1 cellular context compared by ENCODE assay signal in the genomic region with DNA sequence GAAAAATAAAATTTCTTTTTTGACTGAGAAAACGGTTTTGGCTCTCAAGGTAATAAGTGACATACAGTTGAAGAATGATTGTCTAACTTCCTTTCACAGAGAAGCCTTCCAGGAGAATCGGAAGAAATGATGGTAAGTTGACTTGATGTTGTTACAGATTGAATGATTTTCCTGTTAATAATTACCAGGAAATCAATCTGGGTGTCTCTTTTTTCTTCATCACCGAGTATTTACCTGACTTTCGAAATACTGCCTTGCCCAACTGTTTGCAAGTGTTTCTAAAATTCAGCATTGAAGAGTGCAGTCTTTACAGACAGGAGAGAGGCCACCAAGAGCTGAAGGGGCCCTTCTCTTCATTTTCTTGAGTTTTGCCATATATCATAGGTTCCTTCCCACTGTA.
TF ChIP-seq lines count a peak whose summit lies in the region.

No MANE protein-coding gene starts in this region.

TF ChIP-seq in HepG2, 621 proteins besides CTCF, POLR2A, EP300 and RAD21 (continued from another document and continues in another):
- TF ChIP-seq, protein P1, sequence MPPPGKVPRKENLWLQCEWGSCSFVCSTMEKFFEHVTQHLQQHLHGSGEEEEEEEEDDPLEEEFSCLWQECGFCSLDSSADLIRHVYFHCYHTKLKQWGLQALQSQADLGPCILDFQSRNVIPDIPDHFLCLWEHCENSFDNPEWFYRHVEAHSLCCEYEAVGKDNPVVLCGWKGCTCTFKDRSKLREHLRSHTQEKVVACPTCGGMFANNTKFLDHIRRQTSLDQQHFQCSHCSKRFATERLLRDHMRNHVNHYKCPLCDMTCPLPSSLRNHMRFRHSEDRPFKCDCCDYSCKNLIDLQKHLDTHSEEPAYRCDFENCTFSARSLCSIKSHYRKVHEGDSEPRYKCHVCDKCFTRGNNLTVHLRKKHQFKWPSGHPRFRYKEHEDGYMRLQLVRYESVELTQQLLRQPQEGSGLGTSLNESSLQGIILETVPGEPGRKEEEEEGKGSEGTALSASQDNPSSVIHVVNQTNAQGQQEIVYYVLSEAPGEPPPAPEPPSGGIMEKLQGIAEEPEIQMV (CRISPR knock-in tag; IDR thresholded peaks at IDR 0.05; ENCODE audit: low read depth): no peak
- TF ChIP-seq, protein P2, sequence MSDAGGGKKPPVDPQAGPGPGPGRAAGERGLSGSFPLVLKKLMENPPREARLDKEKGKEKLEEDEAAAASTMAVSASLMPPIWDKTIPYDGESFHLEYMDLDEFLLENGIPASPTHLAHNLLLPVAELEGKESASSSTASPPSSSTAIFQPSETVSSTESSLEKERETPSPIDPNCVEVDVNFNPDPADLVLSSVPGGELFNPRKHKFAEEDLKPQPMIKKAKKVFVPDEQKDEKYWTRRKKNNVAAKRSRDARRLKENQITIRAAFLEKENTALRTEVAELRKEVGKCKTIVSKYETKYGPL (CRISPR knock-in tag; IDR thresholded peaks at IDR 0.05): no peak
- TF ChIP-seq ZNF382 (CRISPR knock-in tag; IDR thresholded peaks at IDR 0.05; ENCODE audit: borderline replicate concordance) (no peak), PAX8 (CRISPR knock-in tag; IDR thresholded peaks at IDR 0.05; ENCODE audit: borderline replicate concordance) (no peak), KMT2B (CRISPR knock-in tag; IDR thresholded peaks at IDR 0.05) (no peak), CBX2 (IDR thresholded peaks at IDR 0.05; ENCODE audit: low read depth, low read length) (no peak), CBX2 (CRISPR knock-in tag; IDR thresholded peaks at IDR 0.05; ENCODE audit: low read depth) (no peak), ZSCAN31 (CRISPR knock-in tag; IDR thresholded peaks at IDR 0.05; ENCODE audit: low read depth) (no peak), ZNF253 (CRISPR knock-in tag; IDR thresholded peaks at IDR 0.05; ENCODE audit: borderline replicate concordance) (no peak), TP53 (CRISPR knock-in tag; conservative IDR thresholded peaks at IDR 0.05) (no peak), MEIS2 (CRISPR knock-in tag; IDR thresholded peaks at IDR 0.05) (no peak), KDM4B (CRISPR knock-in tag; IDR thresholded peaks at IDR 0.05) (peak; percentile 84; the same call in 1 of the 2 replicates), ZNF577 (CRISPR knock-in tag; IDR thresholded peaks at IDR 0.05; ENCODE audit: borderline replicate concordance, low read depth) (no peak), ZNF766 (CRISPR knock-in tag; IDR thresholded peaks at IDR 0.05; ENCODE audit: borderline replicate concordance) (no peak), MEIS1 (CRISPR knock-in tag; IDR thresholded peaks at IDR 0.05; ENCODE audit: borderline replicate concordance) (peak; percentile 86; the same call in 1 of the 2 replicates), ZNF549 (CRISPR knock-in tag; IDR thresholded peaks at IDR 0.05) (no peak), PHB2 (IDR thresholded peaks at IDR 0.05; ENCODE audit: partially characterized antibody) (no peak), ISL2 (CRISPR knock-in tag; IDR thresholded peaks at IDR 0.05) (peak; percentile 97), RFX3 (CRISPR knock-in tag; IDR thresholded peaks at IDR 0.05) (no peak), FOSL1 (CRISPR knock-in tag; IDR thresholded peaks at IDR 0.05; ENCODE audit: borderline replicate concordance) (no peak), ZNF629 (CRISPR knock-in tag; conservative IDR thresholded peaks at IDR 0.05) (no peak), ZNF660 (CRISPR knock-in tag; IDR thresholded peaks at IDR 0.05; ENCODE audit: borderline replicate concordance, low read depth) (no peak), ZSCAN29 (CRISPR knock-in tag; conservative IDR thresholded peaks at IDR 0.05) (no peak), SAFB2 (CRISPR knock-in tag; IDR thresholded peaks at IDR 0.05; ENCODE audit: borderline replicate concordance, low read depth) (no peak), ZNF256 (CRISPR knock-in tag; conservative IDR thresholded peaks at IDR 0.05) (no peak; the same call in 1 of the 2 replicates), DNMT3B (CRISPR knock-in tag; conservative IDR thresholded peaks at IDR 0.05) (peak; percentile 70; the same call in 1 of the 2 replicates), SNAPC2 (CRISPR knock-in tag; IDR thresholded peaks at IDR 0.05) (no peak), SRSF4 (IDR thresholded peaks at IDR 0.05; ENCODE audit: low read depth, low read length, poor library complexity, severe bottlenecking) (no peak)
- TF ChIP-seq, protein P3, sequence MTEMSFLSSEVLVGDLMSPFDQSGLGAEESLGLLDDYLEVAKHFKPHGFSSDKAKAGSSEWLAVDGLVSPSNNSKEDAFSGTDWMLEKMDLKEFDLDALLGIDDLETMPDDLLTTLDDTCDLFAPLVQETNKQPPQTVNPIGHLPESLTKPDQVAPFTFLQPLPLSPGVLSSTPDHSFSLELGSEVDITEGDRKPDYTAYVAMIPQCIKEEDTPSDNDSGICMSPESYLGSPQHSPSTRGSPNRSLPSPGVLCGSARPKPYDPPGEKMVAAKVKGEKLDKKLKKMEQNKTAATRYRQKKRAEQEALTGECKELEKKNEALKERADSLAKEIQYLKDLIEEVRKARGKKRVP (CRISPR knock-in tag; IDR thresholded peaks at IDR 0.05): peak in 1 of 2 experiments; percentile 79; a peak in 2 of 4 replicates
- TF ChIP-seq, protein P4, sequence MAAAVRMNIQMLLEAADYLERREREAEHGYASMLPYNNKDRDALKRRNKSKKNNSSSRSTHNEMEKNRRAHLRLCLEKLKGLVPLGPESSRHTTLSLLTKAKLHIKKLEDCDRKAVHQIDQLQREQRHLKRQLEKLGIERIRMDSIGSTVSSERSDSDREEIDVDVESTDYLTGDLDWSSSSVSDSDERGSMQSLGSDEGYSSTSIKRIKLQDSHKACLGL (CRISPR knock-in tag; IDR thresholded peaks at IDR 0.05): no peak
- TF ChIP-seq, protein P5, sequence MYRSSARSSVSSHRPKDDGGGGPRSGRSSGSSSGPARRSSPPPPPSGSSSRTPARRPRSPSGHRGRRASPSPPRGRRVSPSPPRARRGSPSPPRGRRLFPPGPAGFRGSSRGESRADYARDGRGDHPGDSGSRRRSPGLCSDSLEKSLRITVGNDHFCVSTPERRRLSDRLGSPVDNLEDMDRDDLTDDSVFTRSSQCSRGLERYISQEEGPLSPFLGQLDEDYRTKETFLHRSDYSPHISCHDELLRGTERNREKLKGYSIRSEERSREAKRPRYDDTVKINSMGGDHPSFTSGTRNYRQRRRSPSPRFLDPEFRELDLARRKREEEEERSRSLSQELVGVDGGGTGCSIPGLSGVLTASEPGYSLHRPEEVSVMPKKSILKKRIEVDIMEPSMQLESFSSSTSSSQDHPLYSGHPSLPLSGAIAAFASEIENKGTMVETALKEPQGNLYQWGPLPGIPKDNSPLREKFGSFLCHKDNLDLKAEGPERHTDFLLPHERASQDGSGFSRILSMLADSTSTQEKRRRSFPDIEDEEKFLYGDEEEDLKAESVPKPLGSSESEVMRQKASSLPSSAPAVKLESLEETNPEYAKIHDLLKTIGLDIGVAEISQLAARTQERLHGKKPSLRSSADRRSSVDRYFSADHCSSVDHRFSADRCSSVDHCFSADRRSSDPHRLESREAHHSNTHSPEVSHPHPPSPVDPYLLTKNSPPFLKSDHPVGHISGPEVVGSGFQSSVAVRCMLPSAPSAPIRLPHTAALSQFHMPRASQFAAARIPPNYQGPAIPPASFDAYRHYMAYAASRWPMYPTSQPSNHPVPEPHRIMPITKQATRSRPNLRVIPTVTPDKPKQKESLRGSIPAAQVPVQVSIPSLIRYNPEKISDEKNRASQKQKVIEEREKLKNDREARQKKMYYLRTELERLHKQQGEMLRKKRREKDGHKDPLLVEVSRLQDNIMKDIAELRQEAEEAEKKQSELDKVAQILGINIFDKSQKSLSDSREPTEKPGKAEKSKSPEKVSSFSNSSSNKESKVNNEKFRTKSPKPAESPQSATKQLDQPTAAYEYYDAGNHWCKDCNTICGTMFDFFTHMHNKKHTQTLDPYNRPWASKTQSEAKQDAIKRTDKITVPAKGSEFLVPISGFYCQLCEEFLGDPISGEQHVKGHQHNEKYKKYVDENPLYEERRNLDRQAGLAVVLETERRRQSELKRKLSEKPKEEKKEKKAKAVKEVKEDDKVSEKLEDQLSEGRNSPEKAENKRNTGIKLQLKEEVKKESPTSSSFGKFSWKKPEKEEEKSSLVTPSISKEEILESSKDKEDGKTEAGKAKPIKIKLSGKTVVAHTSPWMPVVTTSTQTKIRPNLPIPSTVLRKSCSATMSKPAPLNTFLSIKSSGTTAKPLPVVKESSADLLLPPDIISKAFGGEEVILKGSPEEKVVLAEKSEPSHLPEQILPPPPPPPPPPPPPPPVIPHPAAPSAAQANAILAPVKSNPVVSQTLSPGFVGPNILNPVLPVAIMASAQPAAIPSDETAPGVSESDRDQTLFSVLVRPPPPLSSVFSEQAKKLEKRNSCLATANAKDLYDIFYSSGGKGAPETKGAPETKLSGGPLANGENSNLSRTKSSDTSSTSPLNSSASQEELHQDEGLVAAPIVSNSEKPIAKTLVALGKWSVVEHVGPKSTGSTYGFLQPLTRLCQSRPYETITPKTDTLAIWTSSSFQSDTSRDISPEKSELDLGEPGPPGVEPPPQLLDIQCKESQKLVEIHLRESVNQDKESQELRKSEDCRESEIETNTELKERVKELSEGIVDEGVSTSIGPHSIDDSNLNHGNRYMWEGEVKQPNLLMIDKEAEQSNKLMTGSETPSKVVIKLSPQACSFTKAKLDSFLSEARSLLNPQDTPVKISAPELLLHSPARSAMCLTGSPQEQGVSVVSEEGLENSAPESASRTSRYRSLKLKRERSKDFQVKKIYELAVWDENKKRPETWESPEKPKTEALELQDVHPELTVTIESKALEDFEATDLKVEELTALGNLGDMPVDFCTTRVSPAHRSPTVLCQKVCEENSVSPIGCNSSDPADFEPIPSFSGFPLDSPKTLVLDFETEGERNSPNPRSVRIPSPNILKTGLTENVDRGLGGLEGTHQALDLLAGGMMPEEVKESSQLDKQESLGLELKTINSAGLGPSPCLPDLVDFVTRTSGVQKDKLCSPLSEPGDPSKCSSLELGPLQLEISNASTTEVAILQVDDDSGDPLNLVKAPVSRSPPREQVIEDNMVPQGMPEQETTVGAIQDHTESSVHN (CRISPR knock-in tag; IDR thresholded peaks at IDR 0.05): no peak
- TF ChIP-seq, protein P6, sequence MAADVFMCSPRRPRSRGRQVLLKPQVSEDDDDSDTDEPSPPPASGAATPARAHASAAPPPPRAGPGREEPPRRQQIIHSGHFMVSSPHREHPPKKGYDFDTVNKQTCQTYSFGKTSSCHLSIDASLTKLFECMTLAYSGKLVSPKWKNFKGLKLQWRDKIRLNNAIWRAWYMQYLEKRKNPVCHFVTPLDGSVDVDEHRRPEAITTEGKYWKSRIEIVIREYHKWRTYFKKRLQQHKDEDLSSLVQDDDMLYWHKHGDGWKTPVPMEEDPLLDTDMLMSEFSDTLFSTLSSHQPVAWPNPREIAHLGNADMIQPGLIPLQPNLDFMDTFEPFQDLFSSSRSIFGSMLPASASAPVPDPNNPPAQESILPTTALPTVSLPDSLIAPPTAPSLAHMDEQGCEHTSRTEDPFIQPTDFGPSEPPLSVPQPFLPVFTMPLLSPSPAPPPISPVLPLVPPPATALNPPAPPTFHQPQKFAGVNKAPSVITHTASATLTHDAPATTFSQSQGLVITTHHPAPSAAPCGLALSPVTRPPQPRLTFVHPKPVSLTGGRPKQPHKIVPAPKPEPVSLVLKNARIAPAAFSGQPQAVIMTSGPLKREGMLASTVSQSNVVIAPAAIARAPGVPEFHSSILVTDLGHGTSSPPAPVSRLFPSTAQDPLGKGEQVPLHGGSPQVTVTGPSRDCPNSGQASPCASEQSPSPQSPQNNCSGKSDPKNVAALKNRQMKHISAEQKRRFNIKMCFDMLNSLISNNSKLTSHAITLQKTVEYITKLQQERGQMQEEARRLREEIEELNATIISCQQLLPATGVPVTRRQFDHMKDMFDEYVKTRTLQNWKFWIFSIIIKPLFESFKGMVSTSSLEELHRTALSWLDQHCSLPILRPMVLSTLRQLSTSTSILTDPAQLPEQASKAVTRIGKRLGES (CRISPR knock-in tag; IDR thresholded peaks at IDR 0.05; ENCODE audit: borderline replicate concordance): 0 out of 2 replicates have a peak, but pooled peaks have one; percentile 54
- TF ChIP-seq, protein P7, sequence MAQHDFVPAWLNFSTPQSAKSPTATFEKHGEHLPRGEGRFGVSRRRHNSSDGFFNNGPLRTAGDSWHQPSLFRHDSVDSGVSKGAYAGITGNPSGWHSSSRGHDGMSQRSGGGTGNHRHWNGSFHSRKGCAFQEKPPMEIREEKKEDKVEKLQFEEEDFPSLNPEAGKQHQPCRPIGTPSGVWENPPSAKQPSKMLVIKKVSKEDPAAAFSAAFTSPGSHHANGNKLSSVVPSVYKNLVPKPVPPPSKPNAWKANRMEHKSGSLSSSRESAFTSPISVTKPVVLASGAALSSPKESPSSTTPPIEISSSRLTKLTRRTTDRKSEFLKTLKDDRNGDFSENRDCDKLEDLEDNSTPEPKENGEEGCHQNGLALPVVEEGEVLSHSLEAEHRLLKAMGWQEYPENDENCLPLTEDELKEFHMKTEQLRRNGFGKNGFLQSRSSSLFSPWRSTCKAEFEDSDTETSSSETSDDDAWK (CRISPR knock-in tag; IDR thresholded peaks at IDR 0.05): no peak
- TF ChIP-seq, protein P8, sequence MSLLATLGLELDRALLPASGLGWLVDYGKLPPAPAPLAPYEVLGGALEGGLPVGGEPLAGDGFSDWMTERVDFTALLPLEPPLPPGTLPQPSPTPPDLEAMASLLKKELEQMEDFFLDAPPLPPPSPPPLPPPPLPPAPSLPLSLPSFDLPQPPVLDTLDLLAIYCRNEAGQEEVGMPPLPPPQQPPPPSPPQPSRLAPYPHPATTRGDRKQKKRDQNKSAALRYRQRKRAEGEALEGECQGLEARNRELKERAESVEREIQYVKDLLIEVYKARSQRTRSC (CRISPR knock-in tag; IDR thresholded peaks at IDR 0.05; ENCODE audit: low read depth): no peak
- TF ChIP-seq, protein P9, sequence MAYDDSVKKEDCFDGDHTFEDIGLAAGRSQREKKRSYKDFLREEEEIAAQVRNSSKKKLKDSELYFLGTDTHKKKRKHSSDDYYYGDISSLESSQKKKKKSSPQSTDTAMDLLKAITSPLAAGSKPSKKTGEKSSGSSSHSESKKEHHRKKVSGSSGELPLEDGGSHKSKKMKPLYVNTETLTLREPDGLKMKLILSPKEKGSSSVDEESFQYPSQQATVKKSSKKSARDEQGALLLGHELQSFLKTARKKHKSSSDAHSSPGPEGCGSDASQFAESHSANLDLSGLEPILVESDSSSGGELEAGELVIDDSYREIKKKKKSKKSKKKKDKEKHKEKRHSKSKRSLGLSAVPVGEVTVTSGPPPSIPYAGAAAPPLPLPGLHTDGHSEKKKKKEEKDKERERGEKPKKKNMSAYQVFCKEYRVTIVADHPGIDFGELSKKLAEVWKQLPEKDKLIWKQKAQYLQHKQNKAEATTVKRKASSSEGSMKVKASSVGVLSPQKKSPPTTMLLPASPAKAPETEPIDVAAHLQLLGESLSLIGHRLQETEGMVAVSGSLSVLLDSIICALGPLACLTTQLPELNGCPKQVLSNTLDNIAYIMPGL (CRISPR knock-in tag; IDR thresholded peaks at IDR 0.05; ENCODE audit: borderline replicate concordance in 1 of 2, low read depth in 1 of 2): no peak; a peak in 1 of 4 replicates
- TF ChIP-seq, protein P10, sequence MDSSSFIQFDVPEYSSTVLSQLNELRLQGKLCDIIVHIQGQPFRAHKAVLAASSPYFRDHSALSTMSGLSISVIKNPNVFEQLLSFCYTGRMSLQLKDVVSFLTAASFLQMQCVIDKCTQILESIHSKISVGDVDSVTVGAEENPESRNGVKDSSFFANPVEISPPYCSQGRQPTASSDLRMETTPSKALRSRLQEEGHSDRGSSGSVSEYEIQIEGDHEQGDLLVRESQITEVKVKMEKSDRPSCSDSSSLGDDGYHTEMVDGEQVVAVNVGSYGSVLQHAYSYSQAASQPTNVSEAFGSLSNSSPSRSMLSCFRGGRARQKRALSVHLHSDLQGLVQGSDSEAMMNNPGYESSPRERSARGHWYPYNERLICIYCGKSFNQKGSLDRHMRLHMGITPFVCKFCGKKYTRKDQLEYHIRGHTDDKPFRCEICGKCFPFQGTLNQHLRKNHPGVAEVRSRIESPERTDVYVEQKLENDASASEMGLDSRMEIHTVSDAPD (CRISPR knock-in tag; IDR thresholded peaks at IDR 0.05): no peak
